24 cellular contexts compared by ENCODE assay signal in the genomic region with DNA sequence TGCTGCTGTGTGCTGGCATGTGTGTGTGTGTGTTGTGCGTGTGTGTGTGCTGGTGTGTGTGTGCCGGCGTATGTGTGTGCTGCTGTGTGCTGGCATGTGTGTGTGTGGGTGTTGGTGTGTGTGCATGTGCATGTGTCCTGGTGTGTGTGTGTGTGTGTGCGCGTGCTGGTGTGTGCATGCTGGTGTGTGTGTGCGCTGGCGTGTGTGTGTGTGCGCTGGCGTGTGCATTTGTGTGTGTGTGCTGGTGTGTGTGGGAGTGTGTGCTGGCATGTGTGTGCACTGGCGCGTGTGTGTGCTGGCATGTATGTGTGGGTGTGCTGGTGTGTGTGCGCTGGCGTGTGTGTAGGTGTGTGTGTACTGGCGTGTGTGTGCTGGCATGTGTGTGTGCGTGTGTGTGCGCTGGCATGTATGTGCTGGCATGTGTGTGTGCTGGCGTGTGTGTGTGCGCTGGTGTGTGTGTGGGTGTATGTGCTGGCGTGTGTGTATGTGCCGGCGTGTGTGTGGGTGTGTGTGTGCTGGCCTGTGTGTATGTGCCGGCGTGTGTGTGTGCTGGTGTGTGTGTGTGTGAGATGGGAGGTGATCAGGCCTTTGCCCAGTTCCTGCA. TPM values are rescaled to one million over a fixed set of nuclear protein-coding genes. Genes with fewer than 3 reads are reported as not detected.
DNase-seq lines count a peak whose midpoint lies in the region; ATAC-seq and TF ChIP-seq lines count a peak whose summit lies in the region.
"Had no signal": no experiment of that assay in that cellular context is flagged by ENCODE, and none has a peak within 500 bp of the region (broad histone marks: within the 10 kb centered on the region; RNA-seq: fewer than 3 reads in every experiment).

No MANE protein-coding gene starts in this region.

- ATAC-seq in upper lobe of right lung = peak; percentile 22
- no peak for ATAC-seq in HG03442 (IDR thresholded peaks at IDR 0.05; ENCODE audit: unreplicated experiment)
- ATAC-seq in stimulated activated naive CD8-positive, alpha-beta T cell treated with anti-CD3 and anti-CD28 coated beads, Interleukin-15, amount 100 ng/mL, for 72 hours = no peak
- no peak for ATAC-seq in GM21723 (IDR thresholded peaks at IDR 0.05; ENCODE audit: unreplicated experiment)
- ATAC-seq: A549 had no signal

- CTCF ChIA-PET in HEK293 (lab: Yijun Ruan, JAX) = no interaction called here

- H3K9me3 ChIP-seq in HEK293 (ENCODE audit: control insufficient read depth, insufficient read depth, low read depth, low read length) (no peaks in the 10 kb centered on the region), upper lobe of right lung (no peaks in the 10 kb centered on the region)
- H3K9me3 ChIP-seq: A549; BLaER1 treated with 17β-estradiol and CSF1 and Interleukin-3, amounts not matched to agents 10 nM and 100 nM; HAP-1 had no signal

- no peak for TF ChIP-seq CTCF in HEK293 (tag by site-specific recombination; IDR thresholded peaks at IDR 0.05)
- no peak for TF ChIP-seq CTCF in VCaP (conservative IDR thresholded peaks at IDR 0.05)
- TF ChIP-seq CTCF in endothelial cell (IDR thresholded peaks at IDR 0.05; ENCODE audit: unreplicated experiment) = no peak
- TF ChIP-seq CTCF in upper lobe of right lung (IDR thresholded peaks at IDR 0.05) = no peak

- H3K4me3 ChIP-seq in HEK293 (ENCODE audit: low read depth, low read length) = no peak overlapping the region
- no peak overlapping the region for H3K4me3 ChIP-seq in upper lobe of right lung
- H3K4me3 ChIP-seq: A549; BLaER1 treated with 17β-estradiol and CSF1 and Interleukin-3, amounts not matched to agents 10 nM and 100 nM; GM23248; HAP-1 had no signal

- H3K4me1 Mint-ChIP-seq in endothelial cell (ENCODE audit: unreplicated experiment) = no peaks in the 10 kb centered on the region
- peaks cover 6% of the 10 kb centered on the region for H3K4me1 Mint-ChIP-seq in stimulated activated naive CD8-positive, alpha-beta T cell treated with anti-CD3 and anti-CD28 coated beads, Interleukin-15, amount 100 ng/mL, for 72 hours

- DNase-seq in endothelial cell (ENCODE audit: low spot score) = no peak
- DNase-seq in upper lobe of right lung = no peak
- DNase-seq in stimulated activated naive CD8-positive, alpha-beta T cell treated with anti-CD3 and anti-CD28 coated beads, Interleukin-15, amount 100 ng/mL, for 72 hours = no peak
- DNase-seq: AML-193; CD4-positive, alpha-beta T cell; GM23248; MM.1S; NCI-H1048; NCI-H1694; NCI-H2081; NCI-H2227 treated with DMSO at 0.1 percent for 48 hours; SHP77 had no signal

- intact Hi-C loops in upper lobe of right lung (cut with DNase I) = no loop called here

- H3K4me1 ChIP-seq in HEK293 (ENCODE audit: control insufficient read depth, insufficient read depth, low read length) (no peaks in the 10 kb centered on the region), upper lobe of right lung (no peaks in the 10 kb centered on the region)
- H3K4me1 ChIP-seq: A549; BLaER1 treated with 17β-estradiol and CSF1 and Interleukin-3, amounts not matched to agents 10 nM and 100 nM; HAP-1 had no signal

- no peak overlapping the region for H3K27ac Mint-ChIP-seq in endothelial cell (ENCODE audit: unreplicated experiment)
- H3K27ac Mint-ChIP-seq in stimulated activated naive CD8-positive, alpha-beta T cell treated with anti-CD3 and anti-CD28 coated beads, Interleukin-15, amount 100 ng/mL, for 72 hours = no peak overlapping the region
- H3K27ac Mint-ChIP-seq: CD4-positive, alpha-beta T cell; IgD-negative memory B cell had no signal

- peaks cover 7% of the 10 kb centered on the region for H3K27me3 Mint-ChIP-seq in endothelial cell (ENCODE audit: unreplicated experiment)
- peaks cover 33% of the 10 kb centered on the region for H3K27me3 Mint-ChIP-seq in stimulated activated naive CD8-positive, alpha-beta T cell treated with anti-CD3 and anti-CD28 coated beads, Interleukin-15, amount 100 ng/mL, for 72 hours

- peaks cover 19% of the 10 kb centered on the region for H3K27me3 ChIP-seq in upper lobe of right lung

- no peak overlapping the region for H3K27ac ChIP-seq in HEK293 (ENCODE audit: extremely low read depth, low read depth, low read length)
- H3K27ac ChIP-seq in VCaP = peak overlapping the region; percentile 76
- H3K27ac ChIP-seq in upper lobe of right lung = no peak overlapping the region
- H3K27ac ChIP-seq: A549; BLaER1 treated with 17β-estradiol and CSF1 and Interleukin-3, amounts not matched to agents 10 nM and 100 nM; GM23248; KMS-11; RWPE1 had no signal

- POLR2A ChIA-PET in HEK293 (lab: Yijun Ruan, JAX) = no interaction called here

- no peaks in the 10 kb centered on the region for H3K36me3 ChIP-seq in HEK293 (ENCODE audit: control insufficient read depth in 2 of 2, insufficient read depth in 1 of 2, low read length in 2 of 2)
- no peaks in the 10 kb centered on the region for H3K36me3 ChIP-seq in upper lobe of right lung
- H3K36me3 ChIP-seq: BLaER1 treated with 17β-estradiol and CSF1 and Interleukin-3, amounts not matched to agents 10 nM and 100 nM; HAP-1 had no signal

- peaks cover 2% of the 10 kb centered on the region for H3K36me3 Mint-ChIP-seq in endothelial cell (ENCODE audit: low read depth, unreplicated experiment)

- no peaks in the 10 kb centered on the region for H3K9me3 Mint-ChIP-seq in endothelial cell (ENCODE audit: unreplicated experiment)
- H3K9me3 Mint-ChIP-seq in stimulated activated naive CD8-positive, alpha-beta T cell treated with anti-CD3 and anti-CD28 coated beads, Interleukin-15, amount 100 ng/mL, for 72 hours = no peaks in the 10 kb centered on the region
- H3K9me3 Mint-ChIP-seq: CD4-positive, alpha-beta T cell had no signal

- H3K4me3 Mint-ChIP-seq in endothelial cell (ENCODE audit: unreplicated experiment) = peak overlapping the region; percentile 47
- H3K4me3 Mint-ChIP-seq in stimulated activated naive CD8-positive, alpha-beta T cell treated with anti-CD3 and anti-CD28 coated beads, Interleukin-15, amount 100 ng/mL, for 72 hours = no peak overlapping the region
- H3K4me3 Mint-ChIP-seq: CD4-positive, alpha-beta T cell had no signal

TF ChIP-seq in HEK293, 187 proteins besides CTCF, POLR2A, EP300 and RAD21:
- TF ChIP-seq ZNF776 (tag by site-specific recombination; IDR thresholded peaks at IDR 0.05; ENCODE audit: borderline replicate concordance) (no peak), ZSCAN4 (tag by site-specific recombination; IDR thresholded peaks at IDR 0.05) (peak; percentile 99), EGR2 (tag by site-specific recombination; IDR thresholded peaks at IDR 0.05; ENCODE audit: low read depth) (peak; percentile 86), ZNF707 (tag by site-specific recombination; IDR thresholded peaks at IDR 0.05) (no peak), ZNF148 (tag by site-specific recombination; IDR thresholded peaks at IDR 0.05; ENCODE audit: borderline replicate concordance) (no peak), ZNF449 (tag by site-specific recombination; IDR thresholded peaks at IDR 0.05) (no peak), ZNF214 (tag by site-specific recombination; IDR thresholded peaks at IDR 0.05; ENCODE audit: borderline replicate concordance) (no peak), ZFHX2 (tag by site-specific recombination; conservative IDR thresholded peaks at IDR 0.05) (peak; percentile 94)
TF ChIP-seq in HEK293: peak in this region for 3.

RNA-seq across cellular contexts. Expression of gene UNC5A, which starts 20.2 kb away (rescaled TPM):
- total RNA-seq in endothelial cell (ENCODE audit: unreplicated experiment) (not detected), upper lobe of right lung (0.46 TPM)
- total RNA-seq: CD4-positive, alpha-beta T cell; GM23248; NCI-H460; SK-MEL-5 had no signal
